In genomic region chr22:42256930-42257329, GRCh38 we compare ENCODE assay signal across 15 cellular contexts. TPM values are rescaled to one million over a fixed set of nuclear protein-coding genes. Genes with fewer than 3 reads are reported as not detected.
DNase-seq lines count a peak whose midpoint lies in the region; ATAC-seq and TF ChIP-seq lines count a peak whose summit lies in the region.
"Had no signal": no experiment of that assay in that cellular context is flagged by ENCODE, and none has a peak within 500 bp of the region (broad histone marks: within the 10 kb centered on the region; RNA-seq: fewer than 3 reads in every experiment).

No MANE protein-coding gene starts in this region.

- peak overlapping the region; percentile 44 for H3K18ac ChIP-seq in trophoblast cell (ENCODE audit: low read length)
- H3K18ac ChIP-seq in neuronal stem cell (ENCODE audit: low read length) = no peak overlapping the region

- no peak overlapping the region for H3K23ac ChIP-seq in trophoblast cell (ENCODE audit: low read length)
- H3K23ac ChIP-seq in neuronal stem cell (ENCODE audit: low read depth, low read length, poor library complexity) = no peak overlapping the region

- H3K9me3 Mint-ChIP-seq in activated naive CD4-positive, alpha-beta T cell treated with anti-CD3 and anti-CD28 coated beads, Interleukin-2, amount 50 U/mL, for 24 hours = no peaks in the 10 kb centered on the region
- H3K9me3 Mint-ChIP-seq in activated naive CD4-positive, alpha-beta T cell treated with anti-CD3 and anti-CD28 coated beads, Interleukin-2, amount 10 ng/mL, durations not matched to agents 7 days and 5 days = no peaks in the 10 kb centered on the region
- no peaks in the 10 kb centered on the region for H3K9me3 Mint-ChIP-seq in HFFc6

- H3K27me3 Mint-ChIP-seq in activated naive CD4-positive, alpha-beta T cell treated with anti-CD3 and anti-CD28 coated beads, Interleukin-2, amount 50 U/mL, for 24 hours = no peaks in the 10 kb centered on the region
- H3K27me3 Mint-ChIP-seq in activated naive CD4-positive, alpha-beta T cell treated with anti-CD3 and anti-CD28 coated beads, Interleukin-2, amount 10 ng/mL, durations not matched to agents 7 days and 5 days = no peaks in the 10 kb centered on the region
- no peaks in the 10 kb centered on the region; the same call in 1 of the 2 replicates for H3K27me3 Mint-ChIP-seq in HFFc6 (ENCODE audit: insufficient read depth)

- peak overlapping the region; percentile 27 for H3K4ac ChIP-seq in trophoblast cell (ENCODE audit: low read depth, low read length)
- H3K4ac ChIP-seq in neuronal stem cell (ENCODE audit: low read length) = no peak overlapping the region

- H3K27ac ChIP-seq in hepatocyte (peak overlapping the region; percentile 13), trophoblast cell (ENCODE audit: low read depth, low read length) (no peak overlapping the region), neuronal stem cell (replicated peaks; ENCODE audit: low read length) (no peak overlapping the region)
- H3K27ac ChIP-seq: GM23248, RWPE1, SJSA1 had no signal

- H2BK5ac ChIP-seq in trophoblast cell (ENCODE audit: low read depth, low read length, poor library complexity) (no peak overlapping the region), neuronal stem cell (ENCODE audit: low read length) (no peak overlapping the region)

- H4K8ac ChIP-seq in trophoblast cell (ENCODE audit: low read depth, low read length) = no peak overlapping the region
- no peak overlapping the region for H4K8ac ChIP-seq in neuronal stem cell (ENCODE audit: low read depth, low read length)

- H3K9me2 ChIP-seq in hepatocyte (replicated peaks; ENCODE audit: insufficient read depth) = no peaks in the 10 kb centered on the region

- peaks cover 97% of the 10 kb centered on the region for H3K79me2 ChIP-seq in hepatocyte
- peaks cover 5% of the 10 kb centered on the region for H3K79me2 ChIP-seq in trophoblast cell (ENCODE audit: control insufficient read depth, insufficient read depth, low read length, poor library complexity)

- no peak for DNase-seq in activated naive CD4-positive, alpha-beta T cell treated with anti-CD3 and anti-CD28 coated beads, Interleukin-2, amount 10 ng/mL, durations not matched to agents 7 days and 5 days
- DNase-seq in HFFc6 (no peak), hepatocyte (ENCODE audit: low spot score) (no peak), trophoblast cell (peak; percentile 19 to 56), neuronal stem cell (ENCODE audit: low spot score) (no peak), COLO829 (ENCODE audit: low spot score) (no peak), Right ventricle myocardium superior (no peak)
- DNase-seq: GM23248, NCI-H146, NCI-H2107, NCI-H345, NCI-H526 treated with DMSO at 0.1 percent for 48 hours had no signal

- no peaks in the 10 kb centered on the region for H3K36me3 ChIP-seq in hepatocyte (replicated peaks; ENCODE audit: insufficient read depth, low read depth)
- H3K36me3 ChIP-seq in trophoblast cell (ENCODE audit: control insufficient read depth in 1 of 2, insufficient read depth in 2 of 2, low read length in 2 of 2) = no peaks in the 10 kb centered on the region
- peaks cover 0 to 5% of the 10 kb centered on the region in 2 donors for H3K36me3 ChIP-seq in neuronal stem cell (replicated peaks in 1 of 2; ENCODE audit: control insufficient read depth in 2 of 2, insufficient read depth in 2 of 2, low read length in 2 of 2)
- H3K36me3 ChIP-seq: SJSA1 had no signal

- H2AK5ac ChIP-seq in trophoblast cell (ENCODE audit: low read length) (no peak overlapping the region), neuronal stem cell (ENCODE audit: low read depth, low read length) (no peak overlapping the region)

- H3K27me3 ChIP-seq in hepatocyte (no peaks in the 10 kb centered on the region), trophoblast cell (ENCODE audit: insufficient read depth, low read length) (no peaks in the 10 kb centered on the region), neuronal stem cell (ENCODE audit: control insufficient read depth in 3 of 3, insufficient read depth in 3 of 3, low read depth in 1 of 3, low read length in 3 of 3) (no peaks in the 10 kb centered on the region)
- H3K27me3 ChIP-seq: SJSA1 had no signal

- H3K4me1 Mint-ChIP-seq in activated naive CD4-positive, alpha-beta T cell treated with anti-CD3 and anti-CD28 coated beads, Interleukin-2, amount 50 U/mL, for 24 hours = peaks cover 71% of the 10 kb centered on the region
- peaks cover 36% of the 10 kb centered on the region for H3K4me1 Mint-ChIP-seq in activated naive CD4-positive, alpha-beta T cell treated with anti-CD3 and anti-CD28 coated beads, Interleukin-2, amount 10 ng/mL, durations not matched to agents 7 days and 5 days
- H3K4me1 Mint-ChIP-seq in HFFc6 (ENCODE audit: low read depth) = peaks cover 52% of the 10 kb centered on the region

- H4K20me1 ChIP-seq in hepatocyte (ENCODE audit: insufficient read depth, poor library complexity, severe bottlenecking) = peaks cover 86% of the 10 kb centered on the region

- H3K14ac ChIP-seq in trophoblast cell (ENCODE audit: low read length) (no peak overlapping the region), neuronal stem cell (ENCODE audit: low read length) (no peak overlapping the region)

- no peak overlapping the region for H2BK15ac ChIP-seq in neuronal stem cell (ENCODE audit: low read length)

- H3K79me1 ChIP-seq in trophoblast cell (ENCODE audit: low read length) (no peaks in the 10 kb centered on the region), neuronal stem cell (ENCODE audit: low read depth, low read length) (peaks cover 8% of the 10 kb centered on the region)

- no peak for ATAC-seq in Right ventricle myocardium superior (ENCODE audit: poor library complexity)

- H3K27ac Mint-ChIP-seq in activated naive CD4-positive, alpha-beta T cell treated with anti-CD3 and anti-CD28 coated beads, Interleukin-2, amount 50 U/mL, for 24 hours = peak overlapping the region; percentile 52
- H3K27ac Mint-ChIP-seq in activated naive CD4-positive, alpha-beta T cell treated with anti-CD3 and anti-CD28 coated beads, Interleukin-2, amount 10 ng/mL, durations not matched to agents 7 days and 5 days = no peak overlapping the region
- peak overlapping the region; percentile 63 for H3K27ac Mint-ChIP-seq in HFFc6

- WGBS in hepatocyte (ENCODE audit: low lambda C conversion rate, missing lambda C conversion rate) = 94% methylated on average over 5 of the region's 5 CpGs
- no CpG with 5 or more reads among the region's 5 CpGs for WGBS in trophoblast cell (ENCODE audit: extremely low coverage, insufficient coverage, insufficient read length)
- no CpG with 5 or more reads among the region's 5 CpGs for WGBS in neuronal stem cell (ENCODE audit: extremely low coverage in 2 of 2, insufficient read length in 2 of 2, insufficient replicate concordance in 1 of 2), 2 donors

- H2BK120ac ChIP-seq in trophoblast cell (ENCODE audit: insufficient read depth, low read length, poor library complexity) (no peak overlapping the region), neuronal stem cell (ENCODE audit: low read depth, low read length) (no peak overlapping the region)

- H3K9me3 ChIP-seq in hepatocyte (ENCODE audit: low read depth) (no peaks in the 10 kb centered on the region), trophoblast cell (ENCODE audit: insufficient read depth, low read depth, low read length) (no peaks in the 10 kb centered on the region), neuronal stem cell (replicated peaks in 1 of 2; ENCODE audit: control insufficient read depth in 2 of 2, insufficient read depth in 1 of 2, low read depth in 1 of 2, low read length in 2 of 2) (no peaks in the 10 kb centered on the region)
- H3K9me3 ChIP-seq: SJSA1 had no signal

- H3K4me1 ChIP-seq in hepatocyte (ENCODE audit: insufficient read depth) (no peaks in the 10 kb centered on the region), trophoblast cell (ENCODE audit: control insufficient read depth in 1 of 2, insufficient read depth in 2 of 2, low read length in 2 of 2) (peaks cover 6 to 12% of the 10 kb centered on the region in 2 experiments), neuronal stem cell (ENCODE audit: control insufficient read depth in 2 of 2, insufficient read depth in 1 of 2, low read depth in 1 of 2, low read length in 2 of 2) (peaks cover 0 to 9% of the 10 kb centered on the region in 2 donors)

- H2AFZ ChIP-seq in hepatocyte (no peak overlapping the region), trophoblast cell (ENCODE audit: insufficient read depth, low read length, poor library complexity) (no peak overlapping the region), neuronal stem cell (ENCODE audit: low read length) (no peak overlapping the region)
- H2AFZ ChIP-seq: GM23248 had no signal

- H4K12ac ChIP-seq in trophoblast cell (ENCODE audit: low read depth, low read length) = no peak overlapping the region

- peaks cover 10% of the 10 kb centered on the region for H3K36me3 Mint-ChIP-seq in activated naive CD4-positive, alpha-beta T cell treated with anti-CD3 and anti-CD28 coated beads, Interleukin-2, amount 50 U/mL, for 24 hours
- H3K36me3 Mint-ChIP-seq in activated naive CD4-positive, alpha-beta T cell treated with anti-CD3 and anti-CD28 coated beads, Interleukin-2, amount 10 ng/mL, durations not matched to agents 7 days and 5 days = peaks cover 6% of the 10 kb centered on the region
- H3K36me3 Mint-ChIP-seq in HFFc6 (ENCODE audit: low read depth) = no peaks in the 10 kb centered on the region

- TF ChIP-seq CTCF in HFFc6 (IDR thresholded peaks at IDR 0.05) = no peak
- TF ChIP-seq CTCF in hepatocyte (IDR thresholded peaks at IDR 0.05; ENCODE audit: poor library complexity) = no peak

- CTCF ChIA-PET in activated naive CD4-positive, alpha-beta T cell treated with anti-CD3 and anti-CD28 coated beads, Interleukin-2, amount 10 ng/mL, durations not matched to agents 7 days and 5 days (lab: Charles Lee) = no interaction called here

- no peak overlapping the region for H3K4me2 ChIP-seq in hepatocyte
- no peak overlapping the region for H3K4me2 ChIP-seq in trophoblast cell (ENCODE audit: low read length)
- H3K4me2 ChIP-seq in neuronal stem cell (ENCODE audit: insufficient read depth, low read length, poor library complexity, severe bottlenecking) = no peak overlapping the region

- no peak overlapping the region for H3K9ac ChIP-seq in trophoblast cell (ENCODE audit: low read length)
- H3K9ac ChIP-seq in neuronal stem cell (ENCODE audit: low read depth, low read length, poor library complexity) = no peak overlapping the region
- H3K9ac ChIP-seq: GM23248 had no signal

- intact Hi-C loops in Right ventricle myocardium superior (cut with DNase I) = no loop called here

- H3K4me3 ChIP-seq in hepatocyte = no peak overlapping the region
- no peak overlapping the region for H3K4me3 ChIP-seq in trophoblast cell (ENCODE audit: low read depth, low read length)
- H3K4me3 ChIP-seq in neuronal stem cell (ENCODE audit: low read length in 2 of 2) = no peak overlapping the region
- H3K4me3 ChIP-seq: GM23248, SJSA1 had no signal

- H2BK12ac ChIP-seq in trophoblast cell (ENCODE audit: low read length) (no peak overlapping the region), neuronal stem cell (ENCODE audit: low read length) (no peak overlapping the region)

- H4K91ac ChIP-seq in trophoblast cell (ENCODE audit: low read depth, low read length) (no peak overlapping the region), neuronal stem cell (ENCODE audit: low read depth, low read length, poor library complexity) (no peak overlapping the region)

- H3K4me3 Mint-ChIP-seq in activated naive CD4-positive, alpha-beta T cell treated with anti-CD3 and anti-CD28 coated beads, Interleukin-2, amount 50 U/mL, for 24 hours = no peak overlapping the region
- no peak overlapping the region for H3K4me3 Mint-ChIP-seq in activated naive CD4-positive, alpha-beta T cell treated with anti-CD3 and anti-CD28 coated beads, Interleukin-2, amount 10 ng/mL, durations not matched to agents 7 days and 5 days
- H3K4me3 Mint-ChIP-seq in HFFc6 = no peak overlapping the region; the same call in 1 of the 2 replicates

RNA-seq across cellular contexts. Expression of gene TCF20, which starts 13.5 kb away (rescaled TPM):
- 10 to 100 TPM; 26.7 to 33.4 (median 30.1) TPM for total RNA-seq in HFFc6 (2021; fragmentation: NEBNext Ultra II Directional; extraction: Animal tissue kit (Norgen Biotek cat#: 25700))
- total RNA-seq in hepatocyte = 31.1 and 34.3 TPM in 2 replicates
- polyA plus RNA-seq in hepatocyte = 5.0 and 5.9 TPM in 2 replicates
- 13.8 and 14.7 TPM in 2 replicates for polyA plus RNA-seq in trophoblast cell (2013)
- polyA plus RNA-seq in neuronal stem cell (2013, experiment 1 of 2) = 18.5 TPM
- polyA plus RNA-seq in neuronal stem cell (2013, experiment 2 of 2) = 19.2 TPM
- 16.3 TPM for total RNA-seq in Right ventricle myocardium superior

Comparison
In these comparisons a context has a peak if more than half of its experiments do, and no peak if none do; other contexts are left out.
1. DNase-seq: peak in trophoblast cell (2 of 2); none in activated naive CD4-positive, alpha-beta T cell treated with anti-CD3 and anti-CD28 coated beads, Interleukin-2, amount 10 ng/mL, durations not matched to agents 7 days and 5 days (single experiment), HFFc6 (single experiment), hepatocyte (single experiment), neuronal stem cell (single experiment), COLO829 (single experiment) and Right ventricle myocardium superior (single experiment).